In genomic region chr10:68088744-68089143, GRCh38 we compare ENCODE assay signal across 1 cellular context.
TF ChIP-seq lines count a peak whose summit lies in the region.

No MANE protein-coding gene starts in this region.

TF ChIP-seq in HEK293, 187 proteins besides CTCF, POLR2A, EP300 and RAD21 (continued from another document):
- TF ChIP-seq ZBTB6 (tag by site-specific recombination; IDR thresholded peaks at IDR 0.05) = no peak
- TF ChIP-seq ZNF843 (tag by site-specific recombination; IDR thresholded peaks at IDR 0.05) = no peak
- no peak for TF ChIP-seq ZBTB17 (tag by site-specific recombination; IDR thresholded peaks at IDR 0.05)
- no peak for TF ChIP-seq ZNF37A (tag by site-specific recombination; IDR thresholded peaks at IDR 0.05)
- no peak for TF ChIP-seq ZSCAN16 (tag by site-specific recombination; IDR thresholded peaks at IDR 0.05)
- no peak for TF ChIP-seq ZNF398 (tag by site-specific recombination; IDR thresholded peaks at IDR 0.05)
- no peak for TF ChIP-seq ZNF211 (tag by site-specific recombination; IDR thresholded peaks at IDR 0.05; ENCODE audit: low read depth)
- peak; percentile 70 for TF ChIP-seq ZFHX2 (tag by site-specific recombination; conservative IDR thresholded peaks at IDR 0.05)
